Comparison of ENCODE assay signal across 8 cellular contexts in the genomic region with DNA sequence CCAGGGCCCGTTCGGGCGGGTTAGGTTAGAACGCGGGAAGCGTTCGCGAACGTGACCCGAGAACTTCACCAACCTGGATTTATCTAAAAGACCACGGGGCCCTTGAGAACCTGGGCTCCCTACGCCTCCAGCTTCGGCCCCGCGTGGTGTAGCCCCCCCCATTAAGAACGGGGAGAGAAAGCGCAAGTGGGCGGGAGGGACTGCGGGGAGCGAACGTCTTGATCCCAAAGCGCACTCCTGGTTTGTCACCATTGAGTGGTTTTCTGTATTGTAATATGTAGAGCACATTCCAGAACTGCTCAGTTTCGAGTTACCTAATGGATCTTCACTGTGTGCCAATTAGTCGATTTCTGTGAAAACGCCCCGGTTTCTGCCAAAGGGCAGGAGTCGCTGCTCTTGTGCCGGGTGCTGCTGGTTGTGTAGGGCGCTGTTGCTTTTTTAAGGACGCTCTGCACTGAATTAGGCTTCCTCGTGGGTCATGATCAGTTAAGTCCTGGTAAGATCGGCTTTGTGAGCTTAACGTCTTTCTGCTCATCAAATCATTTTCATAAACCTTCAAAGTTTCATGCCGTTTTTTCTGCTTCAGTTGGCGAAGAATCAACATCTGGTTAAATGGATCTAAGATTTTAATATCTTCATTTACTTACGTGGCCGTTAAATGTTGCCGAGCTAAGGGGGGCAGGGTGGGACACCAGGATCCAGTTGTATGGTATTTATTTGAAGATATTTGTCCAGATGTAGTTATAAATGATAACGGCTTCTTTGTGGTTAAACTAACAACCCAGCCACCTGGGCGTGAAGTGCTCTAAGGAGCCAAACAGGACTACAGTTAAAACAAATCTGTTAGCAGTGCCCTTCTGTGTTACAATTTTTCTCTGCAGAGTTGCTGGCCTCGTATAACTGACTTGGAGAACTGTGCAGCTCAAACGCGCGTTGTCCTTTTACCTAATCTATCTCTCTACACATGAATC. TPM values are rescaled to one million over a fixed set of nuclear protein-coding genes. Genes with fewer than 3 reads are reported as not detected.
DNase-seq lines count a peak whose midpoint lies in the region; ATAC-seq lines count a peak whose summit lies in the region.

No MANE protein-coding gene starts in this region.

- DNase-seq in 8988T (peak; percentile 8), NCI-H2227 (lab: John Stamatoyannopoulos, UW; ENCODE audit: unreplicated experiment) (peak; percentile 61)
- DNase-seq in activated CD4-positive, alpha-beta T cell treated with anti-CD3 and anti-CD28 coated beads for 4 hours: peak; percentile 58 to 65
- DNase-seq in effector CD8-positive, alpha-beta T cell (lab: John Stamatoyannopoulos, UW): peak; percentile 14
- peak; percentile 72 for DNase-seq in stimulated activated CD8-positive, alpha-beta memory T cell treated with anti-CD3 and anti-CD28 coated beads, Interleukin-4, amount 100 ng/mL, for 48 hours

- H3K9me3 ChIP-seq in mesodermal cell (ENCODE audit: control insufficient read depth, low read length): no peaks in the 10 kb centered on the region

- peaks cover 7% of the 10 kb centered on the region for H3K36me3 ChIP-seq in mesodermal cell (ENCODE audit: control insufficient read depth, insufficient read depth, low read length)

- H3K4me1 ChIP-seq in mesodermal cell (ENCODE audit: control insufficient read depth, insufficient read depth, low read length, poor library complexity, severe bottlenecking): peaks cover 30% of the 10 kb centered on the region

- H3K4me3 ChIP-seq in mesodermal cell (ENCODE audit: extremely low read depth, insufficient read depth, low read length, poor library complexity, severe bottlenecking): peak overlapping the region; percentile 70

- ATAC-seq in GM18498 (IDR thresholded peaks at IDR 0.05; ENCODE audit: unreplicated experiment) (peak; percentile 40), HG02981 (IDR thresholded peaks at IDR 0.05; ENCODE audit: unreplicated experiment) (peak; percentile 28)

- peak overlapping the region; percentile 80 for H3K27ac ChIP-seq in mesodermal cell (ENCODE audit: low read depth, low read length, severe bottlenecking)

- WGBS in mesodermal cell (ENCODE audit: insufficient coverage in 2 of 2), 2 experiments: 1% methylated on average over 28 to 33 of the region's 44 CpGs

RNA-seq across cellular contexts. Expression of gene MND1, which starts 0.8 kb away (rescaled TPM):
- 16.1 TPM for polyA plus RNA-seq in mesodermal cell (2013, experiment 1 of 2)
- 25.3 TPM for polyA plus RNA-seq in mesodermal cell (2013, experiment 2 of 2)

Comparison
In these comparisons a context has a peak if more than half of its experiments do, and no peak if none do; other contexts are left out.
1. Peak in every context shown above with its lines: DNase-seq, ATAC-seq, H3K4me3 ChIP-seq and H3K27ac ChIP-seq.
2. DNase-seq: peak in every context shown above with its lines; median percentile 72 in stimulated activated CD8-positive, alpha-beta memory T cell treated with anti-CD3 and anti-CD28 coated beads, Interleukin-4, amount 100 ng/mL, for 48 hours; 62 in activated CD4-positive, alpha-beta T cell treated with anti-CD3 and anti-CD28 coated beads for 4 hours; 61 in NCI-H2227; 14 in effector CD8-positive, alpha-beta T cell; 8 in 8988T.